ENCODE assay signal across 13 cellular contexts in the genomic region with DNA sequence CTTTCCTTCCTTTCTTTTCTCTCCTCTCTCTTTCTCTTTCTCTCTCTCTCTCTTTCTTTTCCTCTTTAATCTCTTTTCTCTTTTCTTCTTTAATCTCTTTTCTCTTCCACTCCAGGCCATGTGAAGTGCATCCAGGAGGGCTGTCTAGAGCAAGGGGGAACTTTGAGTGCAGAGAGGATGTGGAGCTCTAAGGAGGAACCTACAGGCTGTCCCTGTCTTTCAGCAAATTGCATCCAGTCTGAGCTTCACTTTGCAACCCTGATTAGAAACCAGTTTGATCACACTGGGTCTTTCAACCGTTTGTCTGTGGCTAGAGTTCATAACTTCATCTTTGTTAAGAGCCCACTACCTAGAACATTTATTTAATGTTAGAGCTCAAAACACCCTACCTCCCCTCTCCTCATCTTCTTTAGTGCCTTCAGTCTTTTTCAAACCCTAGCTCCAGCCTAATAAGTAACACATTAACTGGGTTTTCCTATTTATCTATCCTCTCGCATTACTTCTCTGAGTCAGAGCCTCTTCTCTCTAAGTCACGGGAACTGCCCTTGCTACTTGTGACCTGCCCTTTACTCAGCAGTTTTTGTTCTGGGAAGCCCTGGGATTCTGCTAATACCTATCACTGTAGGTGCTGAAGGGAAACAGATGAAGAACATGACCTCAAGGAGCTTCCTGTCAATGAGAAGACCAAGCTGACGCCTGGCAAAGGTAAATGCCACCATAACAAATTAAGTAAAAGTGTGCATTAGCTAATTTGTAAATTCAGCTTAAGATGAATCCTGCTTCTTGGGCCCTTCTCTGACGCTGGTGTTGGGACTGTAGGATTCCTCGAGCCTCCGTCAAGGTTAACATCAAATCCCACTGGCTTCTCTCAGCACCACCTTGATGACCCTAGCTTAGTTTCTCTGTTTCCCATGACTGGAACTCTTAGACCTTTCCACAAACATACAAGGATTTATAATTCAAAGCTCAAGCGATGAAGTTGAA. TPM values are rescaled to one million over a fixed set of nuclear protein-coding genes. Genes with fewer than 3 reads are reported as not detected.
A peak's percentile ranks its signal among the peaks of the same experiment; 100 is the strongest.
DNase-seq lines count a peak whose midpoint lies in the region; ATAC-seq, FAIRE-seq and TF ChIP-seq lines count a peak whose summit lies in the region.
"Had no signal": no experiment of that assay in that cellular context is flagged by ENCODE, and none has a peak within 500 bp of the region (broad histone marks: within the 10 kb centered on the region; RNA-seq: fewer than 3 reads in every experiment).

A gene with protein sequence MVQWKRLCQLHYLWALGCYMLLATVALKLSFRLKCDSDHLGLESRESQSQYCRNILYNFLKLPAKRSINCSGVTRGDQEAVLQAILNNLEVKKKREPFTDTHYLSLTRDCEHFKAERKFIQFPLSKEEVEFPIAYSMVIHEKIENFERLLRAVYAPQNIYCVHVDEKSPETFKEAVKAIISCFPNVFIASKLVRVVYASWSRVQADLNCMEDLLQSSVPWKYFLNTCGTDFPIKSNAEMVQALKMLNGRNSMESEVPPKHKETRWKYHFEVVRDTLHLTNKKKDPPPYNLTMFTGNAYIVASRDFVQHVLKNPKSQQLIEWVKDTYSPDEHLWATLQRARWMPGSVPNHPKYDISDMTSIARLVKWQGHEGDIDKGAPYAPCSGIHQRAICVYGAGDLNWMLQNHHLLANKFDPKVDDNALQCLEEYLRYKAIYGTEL (plus strand): TSS at position 507 of the 984 bp plus-strand sequence. CDS start 6,456 bp downstream, outside the sequence.

- peak within 1 kb of the TSS; percentile 57 for H3K4me2 ChIP-seq in OCI-LY3 (ENCODE audit: low read length)

- H3K36me3 Mint-ChIP-seq in nephron progenitor cell (ENCODE audit: low read depth): no peaks in the 10 kb centered on the region

- H3K9me3 ChIP-seq in OCI-LY3 (ENCODE audit: insufficient read depth, low read length): no peaks in the 10 kb centered on the region
- H3K9me3 ChIP-seq in effector memory CD4-positive, alpha-beta T cell (ENCODE audit: control insufficient read depth, low read length): no peaks in the 10 kb centered on the region
- H3K9me3 ChIP-seq: tibial nerve had no signal

- no peaks in the 10 kb centered on the region for H3K79me2 ChIP-seq in OCI-LY3 (ENCODE audit: low read length)

- TF ChIP-seq CTCF in OCI-LY3 (IDR thresholded peaks at IDR 0.05; ENCODE audit: low read depth, low read length) (no peak), nephron progenitor cell (IDR thresholded peaks at IDR 0.05) (no peak)

- DNase-seq in GM18507 (ENCODE audit: extremely low spot score, insufficient read length, low read depth) (no peak), nephron progenitor cell (no peak), NCI-H2029 (lab: John Stamatoyannopoulos, UW) (no peak), NCI-H1105 (lab: John Stamatoyannopoulos, UW) (no peak), NCI-H2029 treated with DMSO at 0.1 percent for 48 hours (lab: John Stamatoyannopoulos, UW) (no peak)
- DNase-seq in effector memory CD4-positive, alpha-beta T cell: no peak
- DNase-seq: activated B cell treated with CpG ODN at 0.5 μM for 24 hours; left cardiac atrium; NCI-H510A; stimulated activated CD4-positive, alpha-beta T cell treated with anti-CD3 and anti-CD28 coated beads, Interleukin-15, amount 100 ng/mL, for 24 hours had no signal

- H3K27me3 ChIP-seq in OCI-LY3 (ENCODE audit: low read depth, low read length): no peaks in the 10 kb centered on the region
- H3K27me3 ChIP-seq in effector memory CD4-positive, alpha-beta T cell (replicated peaks; ENCODE audit: control insufficient read depth, insufficient read depth, low read length, poor library complexity, severe bottlenecking): no peaks in the 10 kb centered on the region
- H3K27me3 ChIP-seq: tibial nerve had no signal

- 0 out of 2 replicates have a peak within 1 kb of the TSS, but pooled peaks have one; percentile 11 for H3K4me3 ChIP-seq in OCI-LY3 (ENCODE audit: low read length)
- no peak within 1 kb of the TSS for H3K4me3 ChIP-seq in effector memory CD4-positive, alpha-beta T cell (ENCODE audit: insufficient read depth, low read depth, low read length, poor library complexity, severe bottlenecking)

- H3K27ac Mint-ChIP-seq in nephron progenitor cell: peak within 1 kb of the TSS; percentile 64
- H3K27ac Mint-ChIP-seq: activated B cell treated with CpG ODN at 0.5 μM for 24 hours had no signal

- peak within 1 kb of the TSS; percentile 18 for H3K4me3 Mint-ChIP-seq in nephron progenitor cell
- H3K4me3 Mint-ChIP-seq: activated B cell treated with CpG ODN at 0.5 μM for 24 hours had no signal

- H3K4me1 Mint-ChIP-seq in nephron progenitor cell: peaks cover 16% of the 10 kb centered on the region

- H3K4me1 ChIP-seq in OCI-LY3 (ENCODE audit: low read length): peaks cover 19% of the 10 kb centered on the region
- no peaks in the 10 kb centered on the region for H3K4me1 ChIP-seq in effector memory CD4-positive, alpha-beta T cell (ENCODE audit: control insufficient read depth, insufficient read depth, low read length, poor library complexity, severe bottlenecking)
- H3K4me1 ChIP-seq: tibial nerve had no signal

- H3K27me3 Mint-ChIP-seq in nephron progenitor cell (ENCODE audit: low read depth, poor library complexity): peaks cover 16% of the 10 kb centered on the region

- H2AFZ ChIP-seq in OCI-LY3 (ENCODE audit: low read depth, low read length): no peak within 1 kb of the TSS

- H3K9ac ChIP-seq in OCI-LY3 (ENCODE audit: low read length): no peak within 1 kb of the TSS

- H3K27ac ChIP-seq in OCI-LY3 (ENCODE audit: low read length): no peak within 1 kb of the TSS; the same call in 1 of the 2 replicates
- H3K27ac ChIP-seq in effector memory CD4-positive, alpha-beta T cell (ENCODE audit: insufficient read depth, low read length, poor library complexity, severe bottlenecking): no peak within 1 kb of the TSS

- no peaks in the 10 kb centered on the region for H3K36me3 ChIP-seq in OCI-LY3 (replicated peaks; ENCODE audit: low read depth, low read length)
- no peaks in the 10 kb centered on the region for H3K36me3 ChIP-seq in effector memory CD4-positive, alpha-beta T cell (ENCODE audit: control insufficient read depth, insufficient read depth, low read length)
- H3K36me3 ChIP-seq: tibial nerve had no signal

- peak; percentile 53 for FAIRE-seq in GM18507 (lab: Jason Lieb, UNC)

- ATAC-seq in esophagus mucosa: peak; percentile 59
- ATAC-seq: left cardiac atrium had no signal

- peaks cover 7% of the 10 kb centered on the region for H3K9me3 Mint-ChIP-seq in nephron progenitor cell
- H3K9me3 Mint-ChIP-seq: activated B cell treated with CpG ODN at 0.5 μM for 24 hours had no signal

- H4K20me1 ChIP-seq in OCI-LY3 (ENCODE audit: insufficient read depth, low read length): no peaks in the 10 kb centered on the region

RNA-seq across cellular contexts. Expression of the gene that starts here (rescaled TPM):
- 11.4 TPM for total RNA-seq in esophagus mucosa
- total RNA-seq: activated B cell treated with CpG ODN at 0.5 μM for 24 hours, tibial nerve had no signal
